Comparison of ENCODE assay signal across 15 cellular contexts in genomic region chr2:88855620-88856408, GRCh38.
DNase-seq lines count a peak whose midpoint lies in the region; ATAC-seq, FAIRE-seq and TF ChIP-seq lines count a peak whose summit lies in the region.
"Had no signal": no experiment of that assay in that cellular context is flagged by ENCODE, and none has a peak within 500 bp of the region (broad histone marks: within the 10 kb centered on the region; RNA-seq: fewer than 3 reads in every experiment).

No MANE protein-coding gene starts in this region.

- no peaks in the 10 kb centered on the region for H3K36me3 Mint-ChIP-seq in activated CD4-positive, alpha-beta T cell treated with anti-CD3 and anti-CD28 coated beads for 36 hours (ENCODE audit: low read depth)
- H3K36me3 Mint-ChIP-seq: immature natural killer cell had no signal

- H3K27me3 Mint-ChIP-seq in activated CD4-positive, alpha-beta T cell treated with anti-CD3 and anti-CD28 coated beads for 36 hours: peaks cover 5% of the 10 kb centered on the region

- ATAC-seq in GM18499 (IDR thresholded peaks at IDR 0.05; ENCODE audit: insufficient read depth, unreplicated experiment) (peak; percentile 29), GM19467 (IDR thresholded peaks at IDR 0.05; ENCODE audit: unreplicated experiment) (peak; percentile 37), HG02943 (IDR thresholded peaks at IDR 0.05; ENCODE audit: low read depth, unreplicated experiment) (peak; percentile 31), HepG2 (no peak)
- no peak for ATAC-seq in activated CD4-positive, alpha-beta T cell treated with anti-CD3 and anti-CD28 coated beads for 36 hours
- ATAC-seq: psoas muscle had no signal

- no peak overlapping the region for H2AFZ ChIP-seq in HepG2 (ENCODE audit: low read length)

- no peaks in the 10 kb centered on the region for H3K36me3 ChIP-seq in Peyer's patch
- H3K36me3 ChIP-seq in HepG2 (replicated peaks in 1 of 2; ENCODE audit: control insufficient read depth in 1 of 2, insufficient read depth in 2 of 2, low read length in 2 of 2): no peaks in the 10 kb centered on the region

- H3K9me3 ChIP-seq in Peyer's patch: no peaks in the 10 kb centered on the region
- H3K9me3 ChIP-seq in HepG2 (ENCODE audit: low read length): no peaks in the 10 kb centered on the region
- H3K9me3 ChIP-seq: psoas muscle had no signal

- H3K4me3 Mint-ChIP-seq in activated CD4-positive, alpha-beta T cell treated with anti-CD3 and anti-CD28 coated beads for 36 hours: no peak overlapping the region
- H3K4me3 Mint-ChIP-seq: immature natural killer cell had no signal

- TF ChIP-seq RAD21 in HepG2 (CRISPR knock-in tag; IDR thresholded peaks at IDR 0.05): no peak

- DNase-seq in Peyer's patch (peak in 2 of 3 donors; percentile 58 to 59), HepG2 (ENCODE audit: low spot score) (no peak), NCI-H82 treated with DMSO at 0.1 percent for 48 hours (lab: John Stamatoyannopoulos, UW; ENCODE audit: unreplicated experiment) (no peak), NCI-H1417 treated with DMSO at 0.1 percent for 48 hours (lab: John Stamatoyannopoulos, UW) (no peak)
- no peak for DNase-seq in activated CD4-positive, alpha-beta T cell treated with anti-CD3 and anti-CD28 coated beads for 36 hours
- DNase-seq: activated CD4-positive, alpha-beta T cell treated with anti-CD3 and anti-CD28 coated beads for 1 hour; activated naive CD4-positive, alpha-beta T cell; DND-41; immature natural killer cell; NCI-H510A treated with DMSO at 0.1 percent for 48 hours; psoas muscle had no signal

- no peak overlapping the region for H3K4me3 ChIP-seq in Peyer's patch
- no peak overlapping the region for H3K4me3 ChIP-seq in HepG2 (replicated peaks in 1 of 3; ENCODE audit: insufficient read depth in 1 of 3, low read depth in 2 of 3, low read length in 3 of 3)
- H3K4me3 ChIP-seq: psoas muscle, SK-N-MC had no signal

- H3K4me2 ChIP-seq in HepG2 (ENCODE audit: low read depth, low read length): no peak overlapping the region

- no peak for TF ChIP-seq CTCF in Peyer's patch (IDR thresholded peaks at IDR 0.05)
- TF ChIP-seq CTCF in HepG2 (CRISPR knock-in tag; IDR thresholded peaks at IDR 0.05): no peak

- TF ChIP-seq EP300 in HepG2 (IDR thresholded peaks at IDR 0.05; ENCODE audit: low read depth in 2 of 2, low read length in 2 of 2): no peak
- no peak for TF ChIP-seq EP300 in HepG2 (CRISPR knock-in tag; IDR thresholded peaks at IDR 0.05; ENCODE audit: borderline replicate concordance)

- FAIRE-seq in HepG2 (lab: Jason Lieb, UNC): no peak

- H3K9ac ChIP-seq in HepG2 (ENCODE audit: insufficient read depth, low read depth, low read length): no peak overlapping the region

- peaks cover 0 to 7% (median 1%) of the 10 kb centered on the region in 4 donors for H3K4me1 ChIP-seq in Peyer's patch
- H3K4me1 ChIP-seq in HepG2 (ENCODE audit: insufficient read depth, low read length): peaks cover 7% of the 10 kb centered on the region
- H3K4me1 ChIP-seq: psoas muscle had no signal

- no peak for TF ChIP-seq POLR2A in Peyer's patch (IDR thresholded peaks at IDR 0.05)
- no peak for TF ChIP-seq POLR2A in HepG2 (IDR thresholded peaks at IDR 0.05; ENCODE audit: insufficient read depth in 1 of 2, low read depth in 2 of 2, low read length in 2 of 2)

- in situ Hi-C loops in HepG2 (cut with HindIII; ENCODE audit: extremely low pct_ligation_motif_present, low pct_unique_long_range_greater_than_20kb): no loop called here

- POLR2A ChIA-PET in activated CD4-positive, alpha-beta T cell treated with anti-CD3 and anti-CD28 coated beads for 36 hours (lab: Charles Lee): no interaction called here
- POLR2A ChIA-PET in HepG2 (lab: Yijun Ruan, JAX): no interaction called here

- CTCF ChIA-PET in activated CD4-positive, alpha-beta T cell treated with anti-CD3 and anti-CD28 coated beads for 36 hours (lab: Charles Lee): interaction anchor here (0.9 to 2.0 kb wide), 3 partner anchors 9 to 20 kb away, joined by 3 to 7 read pairs (median 4); no protein-coding TSS in a partner anchor
- CTCF ChIA-PET in HepG2 (lab: Yijun Ruan, JAX; ENCODE audit: low intra/inter-chr PET ratio, low total read pairs): no interaction called here

- H3K27ac Mint-ChIP-seq in activated CD4-positive, alpha-beta T cell treated with anti-CD3 and anti-CD28 coated beads for 36 hours: no peak overlapping the region
- H3K27ac Mint-ChIP-seq: immature natural killer cell had no signal

- no peaks in the 10 kb centered on the region for H3K9me3 Mint-ChIP-seq in activated CD4-positive, alpha-beta T cell treated with anti-CD3 and anti-CD28 coated beads for 36 hours (ENCODE audit: low read depth)
- H3K9me3 Mint-ChIP-seq: immature natural killer cell had no signal

- no peaks in the 10 kb centered on the region for H4K20me1 ChIP-seq in HepG2 (ENCODE audit: insufficient read depth, low read length)

- H3K79me2 ChIP-seq in HepG2 (ENCODE audit: insufficient read depth, low read length): no peaks in the 10 kb centered on the region

- intact Hi-C loops in activated CD4-positive, alpha-beta T cell treated with anti-CD3 and anti-CD28 coated beads for 36 hours (cut with DNase I, micrococcal nuclease): no loop called here
- intact Hi-C loops in HepG2 (cut with micrococcal nuclease; ENCODE audit: unreplicated experiment): no loop called here

- H3K27ac ChIP-seq in Peyer's patch: peak overlapping the region in 2 of 4 donors; percentile 12 to 75
- no peak overlapping the region for H3K27ac ChIP-seq in HepG2 (ENCODE audit: extremely low read length, insufficient read depth, low read length)
- H3K27ac ChIP-seq: psoas muscle, SK-N-MC had no signal

- H3K27me3 ChIP-seq in Peyer's patch (no peaks in the 10 kb centered on the region), HepG2 (ENCODE audit: control insufficient read depth in 1 of 2, insufficient read depth in 2 of 2, low read length in 2 of 2) (peaks cover 0 to 6% of the 10 kb centered on the region in 2 experiments; a peak in 2 of 5 replicates)

- H3K4me1 Mint-ChIP-seq in activated CD4-positive, alpha-beta T cell treated with anti-CD3 and anti-CD28 coated beads for 36 hours: no peaks in the 10 kb centered on the region

- WGBS in HepG2 (ENCODE audit: low lambda C conversion rate): 1% methylated on average over 3 of the region's 3 CpGs

- no TSS peak for BruUV-seq in HepG2 (replicated peaks; lab: Mats Ljungman, UMichigan)

TF ChIP-seq in HepG2, 621 proteins besides CTCF, POLR2A, EP300 and RAD21:
- TF ChIP-seq ZBTB34 (CRISPR knock-in tag; IDR thresholded peaks at IDR 0.05) (no peak), ZIK1 (CRISPR knock-in tag; IDR thresholded peaks at IDR 0.05; ENCODE audit: borderline replicate concordance, low read depth) (no peak), ZNF121 (CRISPR knock-in tag; IDR thresholded peaks at IDR 0.05) (no peak), ZNF143 (CRISPR knock-in tag; IDR thresholded peaks at IDR 0.05) (no peak), IKZF1 (IDR thresholded peaks at IDR 0.05) (no peak)
- TF ChIP-seq, protein P1, sequence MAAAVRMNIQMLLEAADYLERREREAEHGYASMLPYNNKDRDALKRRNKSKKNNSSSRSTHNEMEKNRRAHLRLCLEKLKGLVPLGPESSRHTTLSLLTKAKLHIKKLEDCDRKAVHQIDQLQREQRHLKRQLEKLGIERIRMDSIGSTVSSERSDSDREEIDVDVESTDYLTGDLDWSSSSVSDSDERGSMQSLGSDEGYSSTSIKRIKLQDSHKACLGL (CRISPR knock-in tag; IDR thresholded peaks at IDR 0.05): no peak

Comparison
In these comparisons a context has a peak if more than half of its experiments do, and no peak if none do; other contexts are left out.
1. ATAC-seq: peak in GM18499 (single experiment), GM19467 (single experiment) and HG02943 (single experiment); none in activated CD4-positive, alpha-beta T cell treated with anti-CD3 and anti-CD28 coated beads for 36 hours (single experiment) and HepG2 (single experiment).
2. DNase-seq: peak in Peyer's patch (2 of 3); none in activated CD4-positive, alpha-beta T cell treated with anti-CD3 and anti-CD28 coated beads for 36 hours (single experiment), HepG2 (single experiment), NCI-H82 treated with DMSO at 0.1 percent for 48 hours (single experiment) and NCI-H1417 treated with DMSO at 0.1 percent for 48 hours (single experiment).